In genomic region chr22:43000441-43001175, GRCh38 we compare ENCODE assay signal across 8 cellular contexts. TPM values are rescaled to one million over a fixed set of nuclear protein-coding genes. Genes with fewer than 3 reads are reported as not detected.
A peak's percentile ranks its signal among the peaks of the same experiment; 100 is the strongest.
DNase-seq lines count a peak whose midpoint lies in the region; TF ChIP-seq lines count a peak whose summit lies in the region.

No MANE protein-coding gene starts in this region.

- H3K4me3 Mint-ChIP-seq in glutamatergic neuron (ENCODE audit: unreplicated experiment), result no peak overlapping the region

- peak; percentile 58 for DNase-seq in HCEC 1CT
- DNase-seq in activated CD4-positive, alpha-beta T cell treated with anti-CD3 and anti-CD28 coated beads, Interleukin-2, amount 50 U/mL, for 48 hours, result peak; percentile 58 to 70
- DNase-seq in fibroblast of villous mesenchyme (ENCODE audit: low read depth), result peak; percentile 48
- peak; percentile 48 to 49 for DNase-seq in stimulated activated CD8-positive, alpha-beta memory T cell treated with anti-CD3 and anti-CD28 coated beads, Interleukin-15, amount 100 ng/mL, for 48 hours (ENCODE audit: low read depth in 2 of 2)
- DNase-seq in D341Med (ENCODE audit: low spot score), result no peak
- DNase-seq in glutamatergic neuron, result no peak
- no peak for DNase-seq in KBM-7
- DNase-seq in iPS-NIHi11 (ENCODE audit: low spot score), result no peak

- TF ChIP-seq CTCF in fibroblast of villous mesenchyme (IDR thresholded peaks at IDR 0.05; ENCODE audit: insufficient read depth, low read depth, low read length), result no peak
- TF ChIP-seq CTCF in glutamatergic neuron (IDR thresholded peaks at IDR 0.05; ENCODE audit: partially characterized antibody, unreplicated experiment), result no peak

- peak overlapping the region; percentile 57 for H3K4me3 ChIP-seq in fibroblast of villous mesenchyme (ENCODE audit: low read depth, low read length)

- peaks cover 4% of the 10 kb centered on the region for H3K9me3 Mint-ChIP-seq in glutamatergic neuron (ENCODE audit: unreplicated experiment)

- H3K27ac Mint-ChIP-seq in glutamatergic neuron (ENCODE audit: unreplicated experiment), result no peak overlapping the region

- in situ Hi-C loops in KBM-7 (cut with MboI; ENCODE audit: low pct_unique_long_range_greater_than_20kb, low sequenced_read_pairs), result no loop called here

- peaks cover 25% of the 10 kb centered on the region for H3K4me1 Mint-ChIP-seq in glutamatergic neuron (ENCODE audit: low read depth, unreplicated experiment)

- no peaks in the 10 kb centered on the region for H3K27me3 Mint-ChIP-seq in glutamatergic neuron (ENCODE audit: unreplicated experiment)

- H3K36me3 Mint-ChIP-seq in glutamatergic neuron (ENCODE audit: unreplicated experiment), result no peaks in the 10 kb centered on the region

RNA-seq across cellular contexts. Expression of gene PACSIN2, which starts 14.3 kb away (rescaled TPM):
- total RNA-seq in fibroblast of villous mesenchyme (43.8 and 53.1 TPM in 2 replicates), glutamatergic neuron (ENCODE audit: unreplicated experiment) (47.3 TPM)

Comparison
In these comparisons a context has a peak if more than half of its experiments do, and no peak if none do; other contexts are left out.
1. DNase-seq: peak in HCEC 1CT (single experiment), activated CD4-positive, alpha-beta T cell treated with anti-CD3 and anti-CD28 coated beads, Interleukin-2, amount 50 U/mL, for 48 hours (2 of 2), fibroblast of villous mesenchyme (single experiment) and stimulated activated CD8-positive, alpha-beta memory T cell treated with anti-CD3 and anti-CD28 coated beads, Interleukin-15, amount 100 ng/mL, for 48 hours (2 of 2); none in D341Med (single experiment), glutamatergic neuron (single experiment), KBM-7 (single experiment) and iPS-NIHi11 (single experiment).